Comparison of ENCODE assay signal across 24 cellular contexts in the genomic region with DNA sequence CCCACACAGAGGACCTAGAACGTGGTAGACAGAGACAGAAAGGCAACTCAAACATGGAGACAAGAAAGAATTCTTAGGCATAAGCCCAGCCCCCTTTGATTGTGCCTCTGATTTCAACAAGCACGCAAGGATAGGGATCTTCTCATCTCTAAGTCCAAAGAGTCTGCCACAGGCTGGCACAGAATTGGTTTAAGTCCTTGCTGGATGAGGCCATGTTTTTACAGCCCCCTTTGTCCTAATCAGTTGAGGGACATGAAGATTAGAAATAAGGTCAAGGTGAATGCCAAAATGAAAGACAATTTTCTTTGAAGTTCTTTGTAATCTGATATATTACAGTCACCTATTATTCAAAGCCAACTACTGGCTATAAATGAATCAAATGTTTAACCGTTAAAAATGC.
"Had no signal": no experiment of that assay in that cellular context is flagged by ENCODE, and none has a peak within 500 bp of the region (broad histone marks: within the 10 kb centered on the region; RNA-seq: fewer than 3 reads in every experiment).

No MANE protein-coding gene starts in this region.

- H3K4me1 ChIP-seq: left ventricle myocardium inferior, parathyroid adenoma, right atrium auricular region, stomach, testis, thyroid gland, transverse colon, upper lobe of left lung, vagina had no signal

- ATAC-seq: naive thymus-derived CD8-positive, alpha-beta T cell; right lobe of liver; stimulated activated naive CD8-positive, alpha-beta T cell treated with anti-CD3 and anti-CD28 coated beads, Interleukin-15, Interleukin-2, amounts not matched to agents 100 U/mL and 50 U/mL, for 24 hours had no signal

- H3K27ac Mint-ChIP-seq: naive thymus-derived CD8-positive, alpha-beta T cell; nephron had no signal

- H3K4me3 Mint-ChIP-seq: naive thymus-derived CD8-positive, alpha-beta T cell; nephron; neural crest cell; stimulated activated naive B cell treated with anti-CD40 and anti-IgM and Interleukin-4, amounts not matched to agents 10 μg/mL and 1 μg/mL and 100 μg/mL, for 72 hours had no signal

- H3K9me3 ChIP-seq: testis, thyroid gland, vagina had no signal

- H3K27me3 ChIP-seq: hepatocyte, right atrium auricular region, right lobe of liver, stomach, testis, thyroid gland, transverse colon, upper lobe of left lung, vagina had no signal

- DNase-seq: islet precursor cell; left ventricle myocardium inferior; naive thymus-derived CD8-positive, alpha-beta T cell; nucleus accumbens; right lobe of liver; stimulated activated CD4-positive, alpha-beta T cell treated with anti-CD3 and anti-CD28 coated beads, Interleukin-1b, Interleukin-23, amount 100 ng/mL, for 48 hours; stimulated activated CD4-positive, alpha-beta T cell treated with anti-CD3 and anti-CD28 coated beads, Interleukin-2, amount 100 ng/mL, for 48 hours; stimulated activated CD4-positive, alpha-beta T cell treated with anti-CD3 and anti-CD28 coated beads, Interleukin-4, amount 100 ng/mL, for 4 hours; stimulated activated CD8-positive, alpha-beta memory T cell treated with anti-CD3 and anti-CD28 coated beads, Interleukin-4, amount 100 ng/mL, for 48 hours; stimulated activated naive B cell treated with anti-CD40 and anti-IgM and Interleukin-4, amounts not matched to agents 10 μg/mL and 1 μg/mL and 100 μg/mL, for 72 hours; stimulated activated naive CD8-positive, alpha-beta T cell treated with anti-CD3 and anti-CD28 coated beads, Interleukin-15, Interleukin-2, amounts not matched to agents 100 U/mL and 50 U/mL, for 24 hours; stomach; testis; thyroid gland; transverse colon; upper lobe of left lung had no signal

- H3K4me1 Mint-ChIP-seq: nephron, neural crest cell had no signal

- H3K27ac ChIP-seq: hepatocyte, left ventricle myocardium inferior, parathyroid adenoma, right atrium auricular region, right lobe of liver, stomach, testis, thyroid gland, transverse colon, upper lobe of left lung, vagina had no signal

- H3K4me3 ChIP-seq: hepatocyte, left ventricle myocardium inferior, lung, right atrium auricular region, right lobe of liver, smooth muscle cell, stomach, testis, thyroid gland, transverse colon, upper lobe of left lung, vagina had no signal

- H3K27me3 Mint-ChIP-seq: naive thymus-derived CD8-positive, alpha-beta T cell; stimulated activated naive B cell treated with anti-CD40 and anti-IgM and Interleukin-4, amounts not matched to agents 10 μg/mL and 1 μg/mL and 100 μg/mL, for 72 hours had no signal
